In genomic region chr9:69655065-69655464, GRCh38 we compare ENCODE assay signal across 2 cellular contexts.
TF ChIP-seq lines count a peak whose summit lies in the region.

No MANE protein-coding gene starts in this region.

TF ChIP-seq in SK-N-SH, 30 proteins besides CTCF, POLR2A, EP300 and RAD21 (continued from another document):
- TF ChIP-seq REST (IDR thresholded peaks at IDR 0.05; ENCODE audit: low read depth, low read length), result no peak

TF ChIP-seq in SK-N-SH treated with all-trans-retinoic acid at 6 μM for 48 hours, 23 proteins besides CTCF, POLR2A, EP300 and RAD21 (continued from another document):
- TF ChIP-seq PATZ1 (CRISPR knock-in tag; IDR thresholded peaks at IDR 0.05; ENCODE audit: borderline replicate concordance) (no peak), POU6F1 (CRISPR knock-in tag; IDR thresholded peaks at IDR 0.05; ENCODE audit: borderline replicate concordance, low read depth) (no peak), ZC3H10 (CRISPR knock-in tag; IDR thresholded peaks at IDR 0.05) (no peak), CSDC2 (CRISPR knock-in tag; IDR thresholded peaks at IDR 0.05) (no peak)
